Comparison of ENCODE assay signal across 8 cellular contexts in genomic region chr1:58584082-58584895, GRCh38. TPM values are rescaled to one million over a fixed set of nuclear protein-coding genes. Genes with fewer than 3 reads are reported as not detected.
DNase-seq lines count a peak whose midpoint lies in the region; ATAC-seq and TF ChIP-seq lines count a peak whose summit lies in the region.

No MANE protein-coding gene starts in this region.

- POLR2A ChIA-PET in A673 (lab: Charles Lee; ENCODE audit: low non-redundant PET), result no interaction called here

- in situ Hi-C loops in astrocyte of the cerebellum (cut with HindIII; ENCODE audit: low sequenced_read_pairs), result no loop called here

- no peak overlapping the region for H3K4me3 ChIP-seq in A673 (ENCODE audit: low read depth, low read length, poor library complexity, severe bottlenecking)
- H3K4me3 ChIP-seq in astrocyte of the cerebellum (ENCODE audit: low read depth, low read length), result no peak overlapping the region

- no peaks in the 10 kb centered on the region for H3K9me3 ChIP-seq in A673 (ENCODE audit: low read depth, low read length, poor library complexity, severe bottlenecking)

- no peaks in the 10 kb centered on the region for H3K36me3 ChIP-seq in A673 (ENCODE audit: insufficient read depth, low read length, poor library complexity, severe bottlenecking)

- DNase-seq in A673 (ENCODE audit: low spot score) (peak; percentile 50), HS-27A (ENCODE audit: low read depth) (peak; percentile 95), astrocyte of the cerebellum (ENCODE audit: low read depth) (peak; percentile 94), lung microvascular endothelial cell (ENCODE audit: low read depth in 2 of 2) (peak; percentile 92 to 93)
- DNase-seq in central memory CD4-positive, alpha-beta T cell, result no peak
- no peak for DNase-seq in activated effector memory CD4-positive, alpha-beta T cell treated with anti-CD3 and anti-CD28 coated beads, Interleukin-2, amount 50 U/mL, for 16 hours

- peak; percentile 70 for ATAC-seq in GM19452 (IDR thresholded peaks at IDR 0.05; ENCODE audit: unreplicated experiment)
- no peak for ATAC-seq in GM19455 (IDR thresholded peaks at IDR 0.05; ENCODE audit: unreplicated experiment)

- TF ChIP-seq CTCF in A673 (conservative IDR thresholded peaks at IDR 0.05; ENCODE audit: low read depth, low read length) (no peak), astrocyte of the cerebellum (IDR thresholded peaks at IDR 0.05; ENCODE audit: low read depth, low read length, missing control alignments) (no peak)

- peaks cover 3% of the 10 kb centered on the region for H3K4me1 ChIP-seq in A673 (ENCODE audit: insufficient read depth, low read length, poor library complexity, severe bottlenecking)

- BruUV-seq in A673 (replicated peaks; lab: Mats Ljungman, UMichigan), result no TSS peak

- intact Hi-C loops in A673 (cut with micrococcal nuclease; ENCODE audit: unreplicated experiment), result no loop called here

- H3K27me3 ChIP-seq in A673 (replicated peaks; ENCODE audit: insufficient read depth, low read depth, low read length, poor library complexity), result no peaks in the 10 kb centered on the region

- CTCF ChIA-PET in A673 (lab: Charles Lee), result no interaction called here

- no peak overlapping the region for H3K27ac ChIP-seq in A673 (ENCODE audit: low read depth, low read length, poor library complexity, severe bottlenecking)

RNA-seq across cellular contexts. Expression of gene TACSTD2, which starts 7.2 kb away (rescaled TPM):
- total RNA-seq in A673 (2021) (not detected in 2 replicates), lung microvascular endothelial cell (9.6 and 56.2 TPM in 2 replicates)

RNA-seq across cellular contexts. Expression of gene OMA1, which starts 37.8 kb away (rescaled TPM):
- total RNA-seq in A673 (2021), result 11.9 and 14.6 TPM in 2 replicates
- 9.8 and 27.8 TPM in 2 replicates for total RNA-seq in lung microvascular endothelial cell

Comparison
In these comparisons a context has a peak if more than half of its experiments do, and no peak if none do; other contexts are left out.
1. DNase-seq: peak in A673 (single experiment), HS-27A (single experiment), astrocyte of the cerebellum (single experiment) and lung microvascular endothelial cell (2 of 2); none in central memory CD4-positive, alpha-beta T cell (single experiment) and activated effector memory CD4-positive, alpha-beta T cell treated with anti-CD3 and anti-CD28 coated beads, Interleukin-2, amount 50 U/mL, for 16 hours (single experiment).
2. RNA of gene TACSTD2, which starts 7.2 kb away (total RNA-seq): 9.6 to 56.2 TPM in lung microvascular endothelial cell; not detected in A673; every median in the first group is over 10 times any median in the second.